Comparison of ENCODE assay signal across 1 cellular context in the genomic region with DNA sequence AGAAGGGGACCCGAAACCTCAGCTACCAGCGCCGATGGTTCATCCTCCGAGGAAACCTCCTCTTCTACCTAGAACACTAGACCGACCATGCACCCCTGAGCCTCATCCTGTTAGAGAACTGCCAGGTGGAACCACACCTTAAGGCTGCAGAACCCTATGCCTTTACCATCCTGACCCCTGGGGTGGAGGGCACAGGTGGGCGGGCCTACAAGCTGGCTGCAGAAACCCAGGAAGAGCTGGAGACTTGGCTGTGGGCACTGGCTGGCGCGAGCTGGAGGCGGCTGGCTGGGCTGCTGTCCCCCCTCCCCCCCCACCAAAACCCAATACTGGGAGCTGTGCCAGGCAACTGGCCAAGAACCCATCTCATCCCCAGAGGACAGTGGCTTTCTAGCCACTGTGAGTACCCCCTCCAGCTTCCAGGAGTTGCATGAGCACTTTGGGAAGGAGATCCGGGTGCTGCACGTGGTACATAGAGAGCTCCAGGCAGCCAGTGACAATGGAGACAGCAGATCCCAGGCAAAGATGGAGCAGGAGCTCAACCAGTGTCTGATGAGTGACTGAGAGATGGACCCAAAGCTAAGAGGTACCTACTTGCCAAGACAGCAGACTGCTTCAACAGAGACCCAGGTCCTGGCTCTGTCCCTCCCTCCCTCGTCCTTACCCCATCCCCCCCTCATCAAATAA.
TF ChIP-seq lines count a peak whose summit lies in the region.

No MANE protein-coding gene starts in this region.

TF ChIP-seq in HCT116, 20 proteins besides CTCF, POLR2A, EP300 and RAD21 (continued from another document):
- TF ChIP-seq TCF7L2 (IDR thresholded peaks at IDR 0.05; ENCODE audit: borderline replicate concordance, extremely low read depth, insufficient read depth, insufficient read length) (no peak), SRF (IDR thresholded peaks at IDR 0.05; ENCODE audit: low read depth) (no peak), FOSL1 (IDR thresholded peaks at IDR 0.05; ENCODE audit: low read depth) (no peak), ZBTB33 (IDR thresholded peaks at IDR 0.05; ENCODE audit: extremely low read depth, insufficient replicate concordance, low read length) (no peak)
